16 cellular contexts compared by ENCODE assay signal in the genomic region with DNA sequence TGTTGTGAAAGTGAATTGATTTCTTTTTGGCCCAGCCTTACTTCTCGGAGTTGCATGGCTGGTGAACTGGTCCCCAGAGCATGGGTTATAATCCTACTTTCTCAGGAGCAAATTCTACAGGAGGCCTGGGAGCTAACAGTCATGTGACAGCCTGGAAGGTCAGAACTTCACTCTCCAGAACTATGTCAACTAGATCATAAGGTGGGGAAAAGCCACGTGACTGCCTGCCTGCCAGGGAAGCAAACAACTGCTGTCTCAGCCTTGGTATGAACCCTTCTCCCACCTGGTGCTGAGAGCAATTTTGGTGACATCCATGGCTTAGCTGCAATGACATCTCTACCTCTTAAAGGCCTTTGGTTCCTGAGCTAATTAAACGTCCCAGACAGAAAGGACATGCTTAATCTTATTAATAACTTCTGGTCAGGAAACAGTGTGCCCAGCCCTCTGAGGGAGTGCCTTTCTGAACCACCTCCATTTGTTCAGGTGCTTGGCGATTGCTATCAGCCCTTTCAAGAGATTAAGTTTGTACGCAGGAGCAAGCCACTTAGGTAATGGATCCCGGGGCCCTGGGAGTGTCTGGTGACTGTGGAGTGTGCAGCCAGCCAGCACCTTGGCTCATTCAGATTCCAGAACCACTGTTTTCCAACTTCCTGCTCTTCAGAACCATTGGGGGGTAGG. TPM values are rescaled to one million over a fixed set of nuclear protein-coding genes. Genes with fewer than 3 reads are reported as not detected.
DNase-seq lines count a peak whose midpoint lies in the region; ATAC-seq and TF ChIP-seq lines count a peak whose summit lies in the region.
"Had no signal": no experiment of that assay in that cellular context is flagged by ENCODE, and none has a peak within 500 bp of the region (broad histone marks: within the 10 kb centered on the region; RNA-seq: fewer than 3 reads in every experiment).

No MANE protein-coding gene starts in this region.

- DNase-seq in left ventricle myocardium inferior (no peak), left cardiac atrium (no peak), adrenal gland (peak in 5 of 7 donors; percentile 34 to 72 (median 64)), mesendoderm (no peak), vagina (ENCODE audit: extremely low spot score in 2 of 2) (no peak), foreskin keratinocyte (no peak)
- DNase-seq in activated T-cell treated with anti-CD3 and anti-CD28 coated beads, Interleukin-2, amount 50 U/mL, for 4 hours = no peak
- DNase-seq in activated CD8-positive, alpha-beta memory T cell treated with anti-CD3 and anti-CD28 coated beads, Interleukin-2, amount 50 U/mL, for 4 hours = no peak
- DNase-seq: activated CD4-positive, alpha-beta T cell treated with anti-CD3 and anti-CD28 coated beads, Interleukin-2, amount 50 U/mL, for 1 hour; DND-41; heart left ventricle; retina; stimulated activated CD4-positive, alpha-beta T cell treated with anti-CD3 and anti-CD28 coated beads, Interleukin-4, amount 100 ng/mL, for 24 hours; stimulated activated naive CD4-positive, alpha-beta T cell had no signal

- H3K27me3 ChIP-seq in left ventricle myocardium inferior (ENCODE audit: low read depth) (no peaks in the 10 kb centered on the region), adrenal gland (no peaks in the 10 kb centered on the region), mesendoderm (ENCODE audit: insufficient read depth, low read length, poor library complexity) (no peaks in the 10 kb centered on the region), vagina (no peaks in the 10 kb centered on the region), foreskin keratinocyte (peaks cover 41% of the 10 kb centered on the region)

- no peak overlapping the region for H2BK120ac ChIP-seq in mesendoderm (ENCODE audit: low read depth, low read length)

- H2BK5ac ChIP-seq in mesendoderm (ENCODE audit: low read length) = no peak overlapping the region

- H3K9me3 ChIP-seq in left ventricle myocardium inferior (replicated peaks) = no peaks in the 10 kb centered on the region
- no peaks in the 10 kb centered on the region for H3K9me3 ChIP-seq in adrenal gland (replicated peaks in 1 of 3)
- no peaks in the 10 kb centered on the region for H3K9me3 ChIP-seq in vagina
- H3K9me3 ChIP-seq: heart left ventricle had no signal

- TF ChIP-seq POLR2A in adrenal gland (IDR thresholded peaks at IDR 0.05) (no peak), vagina (IDR thresholded peaks at IDR 0.05) (no peak)

- 45 to 54% (median 49%) methylated on average over 5 to 6 of the region's 6 CpGs for WGBS in adrenal gland, 4 donors
- no CpG with 5 or more reads among the region's 6 CpGs for WGBS in mesendoderm (ENCODE audit: extremely low coverage, insufficient coverage, low lambda C conversion rate)

- H3K18ac ChIP-seq in mesendoderm (ENCODE audit: low read length) = no peak overlapping the region

- no peaks in the 10 kb centered on the region for H3K79me2 ChIP-seq in mesendoderm (ENCODE audit: control insufficient read depth, insufficient read depth, low read length)

- no peak overlapping the region for H3K4me3 Mint-ChIP-seq in activated T-cell treated with anti-CD3 and anti-CD28 coated beads, Interleukin-2, amount 50 U/mL, for 4 hours
- H3K4me3 Mint-ChIP-seq: memory B cell; T-helper 1 cell treated with Interleukin-12 subunit alpha and Interleukin-12 subunit beta and Interleukin-4 antibody, amounts not matched to agents 30 μg/mL and 1 μg/mL, for 36 hours had no signal

- H4K5ac ChIP-seq in mesendoderm (ENCODE audit: low read length) = no peak overlapping the region

- no peak overlapping the region for H2BK15ac ChIP-seq in mesendoderm (replicated peaks; ENCODE audit: low read depth)

- no peak overlapping the region for H3K9ac ChIP-seq in mesendoderm (ENCODE audit: low read length)

- no peak overlapping the region for H4K8ac ChIP-seq in mesendoderm (ENCODE audit: low read depth, low read length)

- peak overlapping the region; percentile 30 for H3K56ac ChIP-seq in mesendoderm (ENCODE audit: low read length)

- H3K9me3 Mint-ChIP-seq in activated T-cell treated with anti-CD3 and anti-CD28 coated beads, Interleukin-2, amount 50 U/mL, for 4 hours = no peaks in the 10 kb centered on the region
- H3K9me3 Mint-ChIP-seq: memory B cell; T-helper 1 cell treated with Interleukin-12 subunit alpha and Interleukin-12 subunit beta and Interleukin-4 antibody, amounts not matched to agents 30 μg/mL and 1 μg/mL, for 36 hours had no signal

- no peak overlapping the region for H3K4me2 ChIP-seq in mesendoderm (ENCODE audit: low read length)

- ATAC-seq in left cardiac atrium (no peak), foreskin keratinocyte (no peak)
- ATAC-seq in activated T-cell treated with anti-CD3 and anti-CD28 coated beads, Interleukin-2, amount 50 U/mL, for 4 hours = no peak
- ATAC-seq: heart left ventricle had no signal

- intact Hi-C loops in left ventricle myocardium inferior (cut with micrococcal nuclease) (no loop called here), left cardiac atrium (cut with DNase I) (no loop called here), adrenal gland (cut with DNase I) (no loop called here), vagina (cut with DNase I) (loop anchor here (5.0 kb wide), 1 partner anchor 34 kb away; no protein-coding TSS in a partner anchor)

- H3K27me3 Mint-ChIP-seq in activated T-cell treated with anti-CD3 and anti-CD28 coated beads, Interleukin-2, amount 50 U/mL, for 4 hours (ENCODE audit: low read depth) = peaks cover 41% of the 10 kb centered on the region

- peaks cover 10% of the 10 kb centered on the region for H3K4me1 Mint-ChIP-seq in activated T-cell treated with anti-CD3 and anti-CD28 coated beads, Interleukin-2, amount 50 U/mL, for 4 hours (ENCODE audit: low read depth)

- H3K36me3 Mint-ChIP-seq in activated T-cell treated with anti-CD3 and anti-CD28 coated beads, Interleukin-2, amount 50 U/mL, for 4 hours (ENCODE audit: insufficient read depth) = no peaks in the 10 kb centered on the region

- H3K4me3 ChIP-seq in left ventricle myocardium inferior = no peak overlapping the region
- no peak overlapping the region for H3K4me3 ChIP-seq in adrenal gland
- H3K4me3 ChIP-seq in mesendoderm (ENCODE audit: low read length) = no peak overlapping the region
- H3K4me3 ChIP-seq in vagina = no peak overlapping the region

- TF ChIP-seq CTCF in left ventricle myocardium inferior (IDR thresholded peaks at IDR 0.05; ENCODE audit: borderline replicate concordance) (no peak), adrenal gland (IDR thresholded peaks at IDR 0.05) (no peak), vagina (IDR thresholded peaks at IDR 0.05) (no peak), foreskin keratinocyte (conservative IDR thresholded peaks at IDR 0.05) (no peak)

- H3K27ac ChIP-seq in left ventricle myocardium inferior (replicated peaks) (peak overlapping the region; percentile 83), adrenal gland (peak overlapping the region in 3 of 5 donors; percentile 17 to 85 (median 42)), mesendoderm (ENCODE audit: low read depth, low read length) (no peak overlapping the region), vagina (peak overlapping the region; percentile 93), foreskin keratinocyte (no peak overlapping the region)

- H3K23ac ChIP-seq in mesendoderm (ENCODE audit: low read length) = no peak overlapping the region

- H3K36me3 ChIP-seq in left ventricle myocardium inferior (no peaks in the 10 kb centered on the region), adrenal gland (replicated peaks in 1 of 2) (no peaks in the 10 kb centered on the region), mesendoderm (ENCODE audit: control insufficient read depth, insufficient read depth, low read length) (no peaks in the 10 kb centered on the region), vagina (no peaks in the 10 kb centered on the region)
- H3K36me3 ChIP-seq: heart left ventricle had no signal

- no peak overlapping the region for H3K4ac ChIP-seq in mesendoderm (ENCODE audit: low read depth, low read length)

- H2AK5ac ChIP-seq in mesendoderm (ENCODE audit: low read length) = no peak overlapping the region

- peaks cover 100% of the 10 kb centered on the region for H3K4me1 ChIP-seq in left ventricle myocardium inferior
- H3K4me1 ChIP-seq in adrenal gland (replicated peaks in 1 of 2) = peaks cover 34 to 54% of the 10 kb centered on the region in 2 donors
- peaks cover 12% of the 10 kb centered on the region for H3K4me1 ChIP-seq in mesendoderm (ENCODE audit: control insufficient read depth, low read depth, low read length)
- H3K4me1 ChIP-seq in vagina = peaks cover 89% of the 10 kb centered on the region
- H3K4me1 ChIP-seq in foreskin keratinocyte = peaks cover 5% of the 10 kb centered on the region

- no peaks in the 10 kb centered on the region for H3K79me1 ChIP-seq in mesendoderm (ENCODE audit: low read length)

RNA-seq across cellular contexts. Expression of a gene that starts 1.4 kb away (rescaled TPM):
- total RNA-seq in left ventricle myocardium inferior (40.9 TPM), left cardiac atrium (10 to 100 TPM; 20.7 to 28.0 TPM), adrenal gland (10 to 100 TPM in 7 of 8 donors, 1 to 10 TPM in 1; 9.5 to 31.7 (median 18.7) TPM), vagina (11.8 TPM), foreskin keratinocyte (0.35 and 0.88 TPM in 2 replicates)
- polyA plus RNA-seq in adrenal gland (10 to 100 TPM; 28.5 to 31.5 (median 29.0) TPM), foreskin keratinocyte (0.61 and 1.1 TPM in 2 replicates)
- 12.5 TPM for polyA plus RNA-seq in mesendoderm (2013, experiment 1 of 2)
- polyA plus RNA-seq in mesendoderm (2013, experiment 2 of 2) = 13.8 TPM
- total RNA-seq in activated T-cell treated with anti-CD3 and anti-CD28 coated beads, Interleukin-2, amount 50 U/mL, for 4 hours = under 1 TPM; 0.20 to 0.27 (median 0.26) TPM

Comparison
In these comparisons a context has a peak if more than half of its experiments do, and no peak if none do; other contexts are left out.
1. DNase-seq: peak in adrenal gland (5 of 7); none in left ventricle myocardium inferior (single experiment), left cardiac atrium (single experiment), mesendoderm (single experiment), vagina (0 of 2), activated T-cell treated with anti-CD3 and anti-CD28 coated beads, Interleukin-2, amount 50 U/mL, for 4 hours (single experiment), foreskin keratinocyte (0 of 2) and activated CD8-positive, alpha-beta memory T cell treated with anti-CD3 and anti-CD28 coated beads, Interleukin-2, amount 50 U/mL, for 4 hours (single experiment).
2. H3K27ac ChIP-seq: peak in left ventricle myocardium inferior (single experiment), adrenal gland (3 of 5) and vagina (single experiment); none in mesendoderm (single experiment) and foreskin keratinocyte (single experiment).